In genomic region chrX:8042304-8042703, GRCh38 we compare ENCODE assay signal across 16 cellular contexts.
A peak's percentile ranks its signal among the peaks of the same experiment; 100 is the strongest.
DNase-seq lines count a peak whose midpoint lies in the region; ATAC-seq and TF ChIP-seq lines count a peak whose summit lies in the region.
"Had no signal": no experiment of that assay in that cellular context is flagged by ENCODE, and none has a peak within 500 bp of the region (broad histone marks: within the 10 kb centered on the region; RNA-seq: fewer than 3 reads in every experiment).

No MANE protein-coding gene starts in this region.

- H3K9me3 ChIP-seq in WERI-Rb-1 (ENCODE audit: severe bottlenecking) (no peaks in the 10 kb centered on the region), mucosa of descending colon (no peaks in the 10 kb centered on the region)

- no peaks in the 10 kb centered on the region for H3K27me3 ChIP-seq in WERI-Rb-1 (ENCODE audit: insufficient read depth, low read depth, severe bottlenecking)

- DNase-seq in NCI-H187 treated with DMSO at 0.1 percent for 48 hours (lab: John Stamatoyannopoulos, UW) (peak; percentile 36), NCI-H187 (lab: John Stamatoyannopoulos, UW) (no peak), WERI-Rb-1 (peak; percentile 23), mucosa of descending colon (no peak), mesenteric fat pad (ENCODE audit: low spot score) (no peak), posterior vena cava (ENCODE audit: low spot score) (no peak), NOMO-1 treated with DMSO at 0.1 percent for 48 hours (lab: John Stamatoyannopoulos, UW; ENCODE audit: unreplicated experiment) (no peak)
- DNase-seq: central memory CD4-positive, alpha-beta T cell; foreskin melanocyte; HFFc6; MM.1S; RPMI8226; stimulated activated CD4-positive, alpha-beta T cell treated with anti-CD3 and anti-CD28 coated beads, Interleukin-4, amount 100 ng/mL, for 1 hour had no signal

- TF ChIP-seq CTCF in WERI-Rb-1 (IDR thresholded peaks at IDR 0.05; ENCODE audit: low read depth, low read length) (peak; percentile 35; the same call in 1 of the 2 replicates), mucosa of descending colon (IDR thresholded peaks at IDR 0.05) (no peak)

- H3K36me3 ChIP-seq in WERI-Rb-1: no peaks in the 10 kb centered on the region
- no peaks in the 10 kb centered on the region for H3K36me3 ChIP-seq in mucosa of descending colon (ENCODE audit: low read depth)

- H3K4me1 ChIP-seq in mucosa of descending colon (ENCODE audit: low read depth): no peaks in the 10 kb centered on the region
- H3K4me1 ChIP-seq: parathyroid adenoma had no signal

- ATAC-seq in HG03378 (IDR thresholded peaks at IDR 0.05; ENCODE audit: unreplicated experiment): peak; percentile 63
- peak; percentile 39 for ATAC-seq in mucosa of descending colon

- H3K4me3 ChIP-seq in WERI-Rb-1 (ENCODE audit: low read depth, low read length) (no peak overlapping the region), mucosa of descending colon (no peak overlapping the region)

- intact Hi-C loops in mucosa of descending colon (cut with DNase I, micrococcal nuclease) (no loop called here), posterior vena cava (cut with DNase I) (loop anchor here in 1 of 2 donors (10.0 kb wide), 1 partner anchor 1948 kb away; no protein-coding TSS in a partner anchor)

- no peak overlapping the region for H3K27ac ChIP-seq in WERI-Rb-1
- H3K27ac ChIP-seq: parathyroid adenoma, VCaP had no signal

Comparison
In these comparisons a context has a peak if more than half of its experiments do, and no peak if none do; other contexts are left out.
1. DNase-seq: peak in NCI-H187 treated with DMSO at 0.1 percent for 48 hours (single experiment) and WERI-Rb-1 (single experiment); none in NCI-H187 (0 of 2), mucosa of descending colon (0 of 3), mesenteric fat pad (single experiment), posterior vena cava (single experiment) and NOMO-1 treated with DMSO at 0.1 percent for 48 hours (single experiment).